In the genomic region with DNA sequence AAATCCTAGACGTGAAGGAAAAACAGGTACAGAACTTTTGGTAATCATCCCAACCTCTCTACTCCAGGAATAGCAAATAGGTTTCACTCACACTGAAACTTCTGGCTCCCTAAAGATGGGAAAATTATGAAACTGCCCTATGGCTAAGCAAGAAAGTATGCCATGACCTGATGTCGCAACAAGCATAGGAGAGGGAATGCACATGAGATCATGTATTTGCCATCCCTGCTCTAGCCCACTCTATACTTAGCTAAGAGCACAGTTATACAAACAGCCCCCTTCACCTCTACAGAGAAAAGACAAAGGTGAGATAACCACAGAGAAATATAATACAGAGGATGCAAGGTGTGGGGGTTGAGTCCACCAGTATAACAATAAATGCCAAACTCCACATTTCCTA, we compare ENCODE assay signal across 10 cellular contexts.
DNase-seq lines count a peak whose midpoint lies in the region; ATAC-seq and TF ChIP-seq lines count a peak whose summit lies in the region.
"Had no signal": no experiment of that assay in that cellular context is flagged by ENCODE, and none has a peak within 500 bp of the region (broad histone marks: within the 10 kb centered on the region; RNA-seq: fewer than 3 reads in every experiment).

No MANE protein-coding gene starts in this region.

- H2BK12ac ChIP-seq in mesenchymal stem cell (ENCODE audit: low read length in 2 of 2): no peak overlapping the region

- no peaks in the 10 kb centered on the region for H3K4me1 ChIP-seq in mesenchymal stem cell (ENCODE audit: control insufficient read depth, insufficient read depth, low read depth, low read length)

- peak overlapping the region; percentile 19 for H3K4me2 ChIP-seq in mesenchymal stem cell (ENCODE audit: low read length, poor library complexity, severe bottlenecking)

- H3K79me1 ChIP-seq in mesenchymal stem cell (replicated peaks; ENCODE audit: low read length, poor library complexity, severe bottlenecking): peaks cover 4% of the 10 kb centered on the region

- H3K23ac ChIP-seq in mesenchymal stem cell (ENCODE audit: low read length in 2 of 2): no peak overlapping the region

- H3K27me3 ChIP-seq in MG63: no peaks in the 10 kb centered on the region
- no peaks in the 10 kb centered on the region for H3K27me3 ChIP-seq in mesenchymal stem cell (ENCODE audit: control insufficient read depth in 1 of 2, insufficient read depth in 1 of 2, low read length in 2 of 2)

- peak overlapping the region; percentile 88 for H3K27ac ChIP-seq in mesenchymal stem cell (ENCODE audit: low read length, poor library complexity, severe bottlenecking)

- no peak overlapping the region for H2AK5ac ChIP-seq in mesenchymal stem cell (ENCODE audit: low read length, severe bottlenecking)

- DNase-seq in Caki2 (ENCODE audit: low read depth): peak; percentile 61
- DNase-seq in MG63: peak; percentile 54
- DNase-seq in astrocyte of the spinal cord (ENCODE audit: low read depth, low spot score): peak; percentile 84
- peak; percentile 95 for DNase-seq in mesenchymal stem cell
- no peak for DNase-seq in activated CD8-positive, alpha-beta memory T cell treated with anti-CD3 and anti-CD28 coated beads, Interleukin-2, amount 50 U/mL, for 48 hours
- DNase-seq: activated effector memory CD4-positive, alpha-beta T cell treated with Interleukin-2 at 50 U/mL for 16 hours; GF-D8 had no signal

- no peaks in the 10 kb centered on the region for H3K36me3 ChIP-seq in MG63
- H3K36me3 ChIP-seq in mesenchymal stem cell (ENCODE audit: control insufficient read depth in 1 of 2, insufficient read depth in 2 of 2, low read depth in 1 of 2, low read length in 2 of 2): no peaks in the 10 kb centered on the region

- H3K18ac ChIP-seq in mesenchymal stem cell (ENCODE audit: low read depth in 1 of 2, low read length in 2 of 2): no peak overlapping the region

- no peak for TF ChIP-seq CTCF in astrocyte of the spinal cord (IDR thresholded peaks at IDR 0.05; ENCODE audit: low read depth, low read length)

- H3K4ac ChIP-seq in mesenchymal stem cell (ENCODE audit: low read depth in 1 of 2, low read length in 2 of 2): no peak overlapping the region

- H2AFZ ChIP-seq in mesenchymal stem cell (ENCODE audit: low read depth, low read length): no peak overlapping the region

- ATAC-seq in HG03045 (IDR thresholded peaks at IDR 0.05; ENCODE audit: unreplicated experiment) (no peak), GM18519 (IDR thresholded peaks at IDR 0.05; ENCODE audit: low FRiP score, unreplicated experiment) (no peak), HG02588 (IDR thresholded peaks at IDR 0.05; ENCODE audit: unreplicated experiment) (no peak)

- no peaks in the 10 kb centered on the region for H3K9me3 ChIP-seq in MG63
- H3K9me3 ChIP-seq in mesenchymal stem cell (ENCODE audit: control insufficient read depth, low read length): no peaks in the 10 kb centered on the region

- no peak overlapping the region for H3K4me3 ChIP-seq in MG63
- no peak overlapping the region for H3K4me3 ChIP-seq in astrocyte of the spinal cord (ENCODE audit: low read depth, low read length)
- H3K4me3 ChIP-seq in mesenchymal stem cell (ENCODE audit: insufficient read depth in 1 of 2, low read depth in 1 of 2, low read length in 2 of 2): peak overlapping the region in 1 of 2 experiments; percentile 39

- in situ Hi-C loops in Caki2 (cut with HindIII; ENCODE audit: low pct_unique_long_range_greater_than_20kb, low sequenced_read_pairs) (no loop called here), astrocyte of the spinal cord (cut with HindIII; ENCODE audit: low sequenced_read_pairs) (no loop called here)

- H2BK120ac ChIP-seq in mesenchymal stem cell (ENCODE audit: low read depth, low read length): no peak overlapping the region

- 28% methylated on average over 2 of the region's 2 CpGs for WGBS in mesenchymal stem cell

- no peak overlapping the region for H4K8ac ChIP-seq in mesenchymal stem cell (ENCODE audit: low read length)

- no peak overlapping the region for H4K91ac ChIP-seq in mesenchymal stem cell (ENCODE audit: low read length)

- H3K9ac ChIP-seq in mesenchymal stem cell (ENCODE audit: low read length): no peak overlapping the region

- H3K14ac ChIP-seq in mesenchymal stem cell (ENCODE audit: low read length in 2 of 2): no peak overlapping the region

- no peak overlapping the region for H2BK15ac ChIP-seq in mesenchymal stem cell (ENCODE audit: low read depth, poor library complexity, severe bottlenecking)

- no peak overlapping the region for H2BK5ac ChIP-seq in mesenchymal stem cell (ENCODE audit: low read depth, low read length, poor library complexity, severe bottlenecking)
